15 cellular contexts compared by ENCODE assay signal in genomic region chr1:192797143-192797542, GRCh38. TPM values are rescaled to one million over a fixed set of nuclear protein-coding genes. Genes with fewer than 3 reads are reported as not detected.
A peak's percentile ranks its signal among the peaks of the same experiment; 100 is the strongest.
DNase-seq lines count a peak whose midpoint lies in the region; ATAC-seq and TF ChIP-seq lines count a peak whose summit lies in the region.
"Had no signal": no experiment of that assay in that cellular context is flagged by ENCODE, and none has a peak within 500 bp of the region (broad histone marks: within the 10 kb centered on the region; RNA-seq: fewer than 3 reads in every experiment).

No MANE protein-coding gene starts in this region.

- no peak overlapping the region for H2AFZ ChIP-seq in mesenchymal stem cell (ENCODE audit: low read depth, low read length)
- H2AFZ ChIP-seq: GM23248 had no signal

- no peak overlapping the region for H3K4me3 ChIP-seq in heart left ventricle
- no peak overlapping the region for H3K4me3 ChIP-seq in right atrium auricular region
- H3K4me3 ChIP-seq in mesenchymal stem cell (ENCODE audit: insufficient read depth in 1 of 2, low read depth in 1 of 2, low read length in 2 of 2), result no peak overlapping the region
- H3K4me3 ChIP-seq in colonic mucosa, result no peak overlapping the region
- H3K4me3 ChIP-seq: GM23248 had no signal

- H4K91ac ChIP-seq in mesenchymal stem cell (ENCODE audit: low read length), result no peak overlapping the region

- H3K4ac ChIP-seq in mesenchymal stem cell (ENCODE audit: low read depth in 1 of 2, low read length in 2 of 2), result no peak overlapping the region

- H3K27me3 ChIP-seq in heart left ventricle (no peaks in the 10 kb centered on the region), right atrium auricular region (no peaks in the 10 kb centered on the region), mesenchymal stem cell (ENCODE audit: control insufficient read depth in 1 of 2, insufficient read depth in 1 of 2, low read length in 2 of 2) (no peaks in the 10 kb centered on the region), colonic mucosa (no peaks in the 10 kb centered on the region)

- no peak overlapping the region for H3K18ac ChIP-seq in mesenchymal stem cell (ENCODE audit: low read depth in 1 of 2, low read length in 2 of 2)

- no peak overlapping the region for H2BK120ac ChIP-seq in mesenchymal stem cell (ENCODE audit: low read depth, low read length)

- no peaks in the 10 kb centered on the region for H3K9me3 Mint-ChIP-seq in dendritic cell treated with granulocyte-macrophage colony-stimulating factor and Interleukin-4, amounts not matched to agents 40 ng/mL and 50 ng/mL, for 4 days
- H3K9me3 Mint-ChIP-seq: CD4-positive, alpha-beta memory T cell; H9 had no signal

- TF ChIP-seq CTCF in heart left ventricle (IDR thresholded peaks at IDR 0.05) (no peak), right atrium auricular region (IDR thresholded peaks at IDR 0.05) (no peak), colonic mucosa (IDR thresholded peaks at IDR 0.05) (no peak)

- ATAC-seq in heart left ventricle (peak; percentile 51 to 60 (median 55)), GM19463 (IDR thresholded peaks at IDR 0.05; ENCODE audit: unreplicated experiment) (no peak)
- ATAC-seq: HCT116 had no signal

- H2BK12ac ChIP-seq in mesenchymal stem cell (ENCODE audit: low read length in 2 of 2), result no peak overlapping the region

- no peak overlapping the region for H3K9ac ChIP-seq in mesenchymal stem cell (ENCODE audit: low read length)
- H3K9ac ChIP-seq in colonic mucosa (ENCODE audit: low read depth in 2 of 2, low read length in 2 of 2), result no peak overlapping the region
- H3K9ac ChIP-seq: GM23248 had no signal

- H3K9me3 ChIP-seq in heart left ventricle (no peaks in the 10 kb centered on the region), right atrium auricular region (no peaks in the 10 kb centered on the region), mesenchymal stem cell (ENCODE audit: control insufficient read depth, low read length) (no peaks in the 10 kb centered on the region), colonic mucosa (no peaks in the 10 kb centered on the region)

- H2BK15ac ChIP-seq in mesenchymal stem cell (ENCODE audit: low read depth, poor library complexity, severe bottlenecking), result no peak overlapping the region

- H3K79me1 ChIP-seq in mesenchymal stem cell (replicated peaks; ENCODE audit: low read length, poor library complexity, severe bottlenecking), result no peaks in the 10 kb centered on the region

- intact Hi-C loops in heart left ventricle (cut with DNase I) (loop anchor here in 1 of 10 donors (10.0 kb wide), 1 partner anchor 162 kb away; the partner anchor contains the start of gene RGS13), colonic mucosa (cut with DNase I) (no loop called here)
- intact Hi-C loops in dendritic cell treated with granulocyte-macrophage colony-stimulating factor and Interleukin-4, amounts not matched to agents 40 ng/mL and 50 ng/mL, for 4 days (cut with micrococcal nuclease), result loop anchor here (5.0 kb wide), 1 partner anchor 325 kb away; no protein-coding TSS in a partner anchor

- H3K27ac Mint-ChIP-seq in dendritic cell treated with granulocyte-macrophage colony-stimulating factor and Interleukin-4, amounts not matched to agents 40 ng/mL and 50 ng/mL, for 4 days, result peak overlapping the region; percentile 52
- H3K27ac Mint-ChIP-seq: CD4-positive, alpha-beta memory T cell had no signal

- no peaks in the 10 kb centered on the region for H3K27me3 Mint-ChIP-seq in dendritic cell treated with granulocyte-macrophage colony-stimulating factor and Interleukin-4, amounts not matched to agents 40 ng/mL and 50 ng/mL, for 4 days
- H3K27me3 Mint-ChIP-seq: CD4-positive, alpha-beta memory T cell had no signal

- no peak overlapping the region for H3K27ac ChIP-seq in heart left ventricle
- no peak overlapping the region for H3K27ac ChIP-seq in right atrium auricular region
- H3K27ac ChIP-seq in mesenchymal stem cell (ENCODE audit: low read length, poor library complexity, severe bottlenecking), result no peak overlapping the region
- H3K27ac ChIP-seq in colonic mucosa, result no peak overlapping the region
- H3K27ac ChIP-seq: GM23248 had no signal

- no peak overlapping the region for H3K23ac ChIP-seq in mesenchymal stem cell (ENCODE audit: low read length in 2 of 2)

- no peak overlapping the region for H2AK5ac ChIP-seq in mesenchymal stem cell (ENCODE audit: low read length, severe bottlenecking)

- H3K36me3 Mint-ChIP-seq in dendritic cell treated with granulocyte-macrophage colony-stimulating factor and Interleukin-4, amounts not matched to agents 40 ng/mL and 50 ng/mL, for 4 days (ENCODE audit: low read depth), result no peaks in the 10 kb centered on the region
- H3K36me3 Mint-ChIP-seq: CD4-positive, alpha-beta memory T cell had no signal

- H3K36me3 ChIP-seq in heart left ventricle, result no peaks in the 10 kb centered on the region
- no peaks in the 10 kb centered on the region for H3K36me3 ChIP-seq in right atrium auricular region
- H3K36me3 ChIP-seq in mesenchymal stem cell (ENCODE audit: control insufficient read depth in 1 of 2, insufficient read depth in 2 of 2, low read depth in 1 of 2, low read length in 2 of 2), result no peaks in the 10 kb centered on the region
- no peaks in the 10 kb centered on the region for H3K36me3 ChIP-seq in colonic mucosa

- H3K4me3 Mint-ChIP-seq in dendritic cell treated with granulocyte-macrophage colony-stimulating factor and Interleukin-4, amounts not matched to agents 40 ng/mL and 50 ng/mL, for 4 days, result no peak overlapping the region
- H3K4me3 Mint-ChIP-seq: CD4-positive, alpha-beta memory T cell; H9 had no signal

- no peak overlapping the region for H3K14ac ChIP-seq in mesenchymal stem cell (ENCODE audit: low read length in 2 of 2)

- DNase-seq in heart left ventricle (peak in 1 of 5 donors; percentile 35), right atrium auricular region (ENCODE audit: low spot score) (no peak), mesenchymal stem cell (no peak), colonic mucosa (no peak)
- DNase-seq: C1 segment of cervical spinal cord; Calu3; CD4-positive, alpha-beta memory T cell; COR-L47; DMS153; DND-41; GM23248; H9 had no signal

- H2BK5ac ChIP-seq in mesenchymal stem cell (ENCODE audit: low read depth, low read length, poor library complexity, severe bottlenecking), result no peak overlapping the region

- peak overlapping the region; percentile 9 for H4K8ac ChIP-seq in mesenchymal stem cell (ENCODE audit: low read length)

- no peak for TF ChIP-seq POLR2A in heart left ventricle (IDR thresholded peaks at IDR 0.05)

- no peak overlapping the region for H3K4me2 ChIP-seq in mesenchymal stem cell (ENCODE audit: low read length, poor library complexity, severe bottlenecking)

- peaks cover 13% of the 10 kb centered on the region for H3K4me1 Mint-ChIP-seq in dendritic cell treated with granulocyte-macrophage colony-stimulating factor and Interleukin-4, amounts not matched to agents 40 ng/mL and 50 ng/mL, for 4 days (ENCODE audit: low read depth)
- H3K4me1 Mint-ChIP-seq: CD4-positive, alpha-beta memory T cell had no signal

- H3K4me1 ChIP-seq in heart left ventricle, result peaks cover 0 to 14% (median 0%) of the 10 kb centered on the region in 12 donors
- no peaks in the 10 kb centered on the region for H3K4me1 ChIP-seq in right atrium auricular region
- no peaks in the 10 kb centered on the region for H3K4me1 ChIP-seq in mesenchymal stem cell (ENCODE audit: control insufficient read depth, insufficient read depth, low read depth, low read length)
- H3K4me1 ChIP-seq in colonic mucosa, result no peaks in the 10 kb centered on the region

- 46 to 67% (median 57%) methylated on average over 1 of the region's 1 CpG for WGBS in heart left ventricle, 4 donors
- WGBS in mesenchymal stem cell, result 89% methylated on average over 1 of the region's 1 CpG

RNA-seq across cellular contexts. Expression of gene RGS2, which starts 11.7 kb away (rescaled TPM):
- total RNA-seq in heart left ventricle (10 to 100 TPM in 4 of 9 donors, 1 to 10 TPM in 5; 7.6 to 32.6 (median 9.8) TPM), right atrium auricular region (10 to 100 TPM; 31.2 to 51.2 TPM), colonic mucosa (10 to 100 TPM; 16.5 to 28.6 TPM)
- polyA plus RNA-seq in heart left ventricle, result 10 to 100 TPM; 20.5 to 25.7 TPM
- 71.9 TPM for polyA plus RNA-seq in mesenchymal stem cell (2013, experiment 1 of 2)
- 72.5 TPM for polyA plus RNA-seq in mesenchymal stem cell (2013, experiment 2 of 2)
